Comparison of ENCODE assay signal across 8 cellular contexts in the genomic region with DNA sequence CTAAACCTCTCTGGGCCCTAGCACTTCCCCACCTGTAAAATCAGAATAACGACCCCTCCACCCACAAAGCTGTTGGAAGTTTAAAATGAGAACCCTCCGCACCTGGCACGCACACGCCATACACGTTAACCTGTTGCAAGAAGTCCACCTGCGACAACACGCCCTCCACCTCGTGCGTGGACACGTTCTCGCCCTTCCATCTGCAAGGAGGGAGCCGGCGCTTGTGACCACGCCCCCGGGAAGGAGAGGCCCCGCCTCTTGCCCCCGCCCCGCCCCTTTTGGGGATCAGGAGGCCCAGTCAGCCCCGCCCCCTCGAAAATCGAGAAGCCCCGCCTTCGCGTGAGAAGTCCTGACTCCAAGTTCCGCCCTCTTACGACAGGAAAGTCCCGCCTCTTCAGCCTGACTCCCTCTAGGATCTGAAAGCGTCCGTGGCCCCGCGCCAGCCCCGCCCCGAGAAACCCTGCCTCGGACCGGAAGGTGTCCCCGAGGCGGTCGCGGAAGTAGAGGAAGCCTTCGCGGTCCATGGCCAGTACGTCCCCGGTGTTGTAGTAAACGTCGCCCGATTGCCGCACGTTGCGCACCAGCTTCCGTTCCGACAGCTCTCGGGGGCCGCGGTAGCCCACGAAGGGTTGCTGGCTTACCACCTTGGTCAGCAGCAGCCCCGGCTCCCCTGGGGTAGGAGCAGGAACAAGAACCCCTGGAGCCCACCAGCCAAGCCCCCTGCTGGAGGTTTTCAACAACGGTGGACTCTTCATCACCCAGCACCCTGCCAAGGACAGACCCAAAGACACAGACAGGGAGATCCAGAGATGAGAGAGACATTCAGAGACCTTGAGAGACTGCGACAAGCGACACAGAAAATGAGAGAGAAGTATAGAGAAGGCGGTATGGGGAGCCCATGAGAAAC. TPM values are rescaled to one million over a fixed set of nuclear protein-coding genes. Genes with fewer than 3 reads are reported as not detected.
DNase-seq lines count a peak whose midpoint lies in the region; ATAC-seq and TF ChIP-seq lines count a peak whose summit lies in the region.

No MANE protein-coding gene starts in this region.

- H3K36me3 ChIP-seq in kidney epithelial cell (ENCODE audit: control insufficient read depth, insufficient read depth, low read length): no peaks in the 10 kb centered on the region

- H3K4me3 ChIP-seq in kidney epithelial cell (ENCODE audit: low read depth, low read length): peak overlapping the region; percentile 53

- TF ChIP-seq CTCF in kidney epithelial cell (IDR thresholded peaks at IDR 0.05; ENCODE audit: insufficient read depth, low read length, poor library complexity, severe bottlenecking): peak; percentile 51

- DNase-seq in Ammon's horn (ENCODE audit: low spot score) (peak; percentile 99), NCI-H446 (lab: John Stamatoyannopoulos, UW) (peak; percentile 97 to 99), cerebellum (ENCODE audit: low spot score) (peak; percentile 100), kidney epithelial cell (ENCODE audit: low read depth) (peak; percentile 95)
- peak; percentile 89 for DNase-seq in activated CD4-positive, alpha-beta T cell treated with anti-CD3 and anti-CD28 coated beads for 1 hour
- DNase-seq in stimulated activated CD4-positive, alpha-beta T cell treated with anti-CD3 and anti-CD28 coated beads, Interleukin-15, amount 100 ng/mL, for 24 hours: peak; percentile 100

- ATAC-seq in GM19035 (IDR thresholded peaks at IDR 0.05; ENCODE audit: unreplicated experiment): peak; percentile 91
- ATAC-seq in HG03342 (IDR thresholded peaks at IDR 0.05; ENCODE audit: unreplicated experiment): peak; percentile 92

- H3K27me3 ChIP-seq in kidney epithelial cell (ENCODE audit: control insufficient read depth, insufficient read depth, low read length): no peaks in the 10 kb centered on the region

RNA-seq across cellular contexts. Expression of a gene that starts 12.5 kb away (rescaled TPM):
- total RNA-seq in cerebellum (6.8 TPM), kidney epithelial cell (9.2 and 14.1 TPM in 2 replicates)

RNA-seq across cellular contexts. Expression of a gene that starts 20.3 kb away (rescaled TPM):
- 7.5 TPM for total RNA-seq in cerebellum
- 15.6 and 16.2 TPM in 2 replicates for total RNA-seq in kidney epithelial cell

RNA-seq across cellular contexts. Expression of a gene that starts 23.1 kb away (rescaled TPM):
- 11.5 TPM for total RNA-seq in cerebellum
- total RNA-seq in kidney epithelial cell: 10.8 and 13.1 TPM in 2 replicates

RNA-seq across cellular contexts. Expression of a gene that starts 32.4 kb away (rescaled TPM):
- 22.6 TPM for total RNA-seq in cerebellum
- total RNA-seq in kidney epithelial cell: 7.2 and 12.3 TPM in 2 replicates

RNA-seq across cellular contexts. Expression of a gene that starts 44.6 kb away (rescaled TPM):
- 207 TPM for total RNA-seq in cerebellum
- 381 and 470 TPM in 2 replicates for total RNA-seq in kidney epithelial cell

Comparison
In these comparisons a context has a peak if more than half of its experiments do, and no peak if none do; other contexts are left out.
1. Peak in every context shown above with its lines: DNase-seq, ATAC-seq and H3K4me3 ChIP-seq.